In genomic region chr6:168208854-168209253, GRCh38 we compare ENCODE assay signal across 28 cellular contexts.
DNase-seq lines count a peak whose midpoint lies in the region; ATAC-seq and TF ChIP-seq lines count a peak whose summit lies in the region.
"Had no signal": no experiment of that assay in that cellular context is flagged by ENCODE, and none has a peak within 500 bp of the region (broad histone marks: within the 10 kb centered on the region; RNA-seq: fewer than 3 reads in every experiment).

No MANE protein-coding gene starts in this region.

- no peak overlapping the region for H3K4me3 ChIP-seq in esophagus squamous epithelium
- H3K4me3 ChIP-seq: lung, mucosa of descending colon had no signal

- H3K27me3 ChIP-seq in esophagus squamous epithelium, result no peaks in the 10 kb centered on the region

- H3K9me3 Mint-ChIP-seq in neural crest cell, result no peaks in the 10 kb centered on the region
- peaks cover 4 to 13% of the 10 kb centered on the region in 2 donors for H3K9me3 Mint-ChIP-seq in stimulated activated naive B cell treated with anti-CD40 and anti-IgM and Interleukin-4, amounts not matched to agents 10 μg/mL and 1 μg/mL and 100 μg/mL, for 72 hours
- H3K9me3 Mint-ChIP-seq: activated T-helper 17 cell treated with anti-CD3 and anti-CD28 coated beads, Interleukin-2, amount 50 U/mL, for 72 hours; natural killer cell; stimulated activated naive CD8-positive, alpha-beta T cell treated with anti-CD3 and anti-CD28 coated beads, Interleukin-15, amount 100 ng/mL, for 72 hours; T-helper 2 cell treated with Interferon-gamma antibody and Interleukin-4, amounts not matched to agents 5 μg/mL and 100 μg/mL, for 36 hours had no signal

- peak overlapping the region; percentile 11; the same call in 1 of the 2 replicates for H3K9ac ChIP-seq in ES-I3 (ENCODE audit: low read depth, low read length)

- H3K27ac Mint-ChIP-seq in neural crest cell (ENCODE audit: unreplicated experiment), result peak overlapping the region; percentile 92
- H3K27ac Mint-ChIP-seq in stimulated activated naive B cell treated with anti-CD40 and anti-IgM and Interleukin-4, amounts not matched to agents 10 μg/mL and 1 μg/mL and 100 μg/mL, for 72 hours, result no peak overlapping the region
- H3K27ac Mint-ChIP-seq: activated CD8-positive, alpha-beta T cell treated with anti-CD3 and anti-CD28 coated beads, Interleukin-2, amount 10 ng/mL, durations not matched to agents 7 days and 5 days; activated T-helper 17 cell treated with anti-CD3 and anti-CD28 coated beads, Interleukin-2, amount 50 U/mL, for 72 hours; B cell; CD8-positive, alpha-beta memory T cell; dendritic cell treated with granulocyte-macrophage colony-stimulating factor and Interleukin-4, amounts not matched to agents 40 ng/mL and 50 ng/mL, for 4 days; natural killer cell; stimulated activated naive CD8-positive, alpha-beta T cell treated with anti-CD3 and anti-CD28 coated beads, Interleukin-15, amount 100 ng/mL, for 72 hours; T-helper 2 cell treated with Interferon-gamma antibody and Interleukin-4, amounts not matched to agents 5 μg/mL and 100 μg/mL, for 36 hours had no signal

- no peak overlapping the region for H3K4me3 Mint-ChIP-seq in neural crest cell
- H3K4me3 Mint-ChIP-seq in stimulated activated naive B cell treated with anti-CD40 and anti-IgM and Interleukin-4, amounts not matched to agents 10 μg/mL and 1 μg/mL and 100 μg/mL, for 72 hours, result no peak overlapping the region
- H3K4me3 Mint-ChIP-seq: activated CD8-positive, alpha-beta T cell treated with anti-CD3 and anti-CD28 coated beads, Interleukin-2, amount 10 ng/mL, durations not matched to agents 7 days and 5 days; activated T-helper 17 cell treated with anti-CD3 and anti-CD28 coated beads, Interleukin-2, amount 50 U/mL, for 72 hours; B cell; brain; CD8-positive, alpha-beta memory T cell; dendritic cell treated with granulocyte-macrophage colony-stimulating factor and Interleukin-4, amounts not matched to agents 40 ng/mL and 50 ng/mL, for 4 days; natural killer cell; stimulated activated naive CD8-positive, alpha-beta T cell treated with anti-CD3 and anti-CD28 coated beads, Interleukin-15, amount 100 ng/mL, for 72 hours; T-helper 2 cell treated with Interferon-gamma antibody and Interleukin-4, amounts not matched to agents 5 μg/mL and 100 μg/mL, for 36 hours had no signal

- 0 out of 2 replicates have a peak, but pooled peaks cover 4% of the 10 kb centered on the region for H3K9me3 ChIP-seq in ES-I3 (ENCODE audit: control insufficient read depth, insufficient read depth, low read length)
- H3K9me3 ChIP-seq in esophagus squamous epithelium, result no peaks in the 10 kb centered on the region
- H3K9me3 ChIP-seq: mucosa of descending colon had no signal

- H3K4me1 Mint-ChIP-seq in neural crest cell, result peaks cover 36% of the 10 kb centered on the region
- no peaks in the 10 kb centered on the region for H3K4me1 Mint-ChIP-seq in stimulated activated naive B cell treated with anti-CD40 and anti-IgM and Interleukin-4, amounts not matched to agents 10 μg/mL and 1 μg/mL and 100 μg/mL, for 72 hours
- H3K4me1 Mint-ChIP-seq: activated T-helper 17 cell treated with anti-CD3 and anti-CD28 coated beads, Interleukin-2, amount 50 U/mL, for 72 hours; B cell; CD8-positive, alpha-beta memory T cell; natural killer cell; stimulated activated naive CD8-positive, alpha-beta T cell treated with anti-CD3 and anti-CD28 coated beads, Interleukin-15, amount 100 ng/mL, for 72 hours had no signal

- no peak for TF ChIP-seq EP300 in Ishikawa (IDR thresholded peaks at IDR 0.05; ENCODE audit: borderline replicate concordance)

- no peak for ATAC-seq in stimulated activated naive B cell treated with anti-CD40 and anti-IgM and Interleukin-4, amounts not matched to agents 10 μg/mL and 1 μg/mL and 100 μg/mL, for 72 hours (replicated peaks)
- ATAC-seq: activated CD8-positive, alpha-beta T cell treated with anti-CD3 and anti-CD28 coated beads, Interleukin-2, amount 10 ng/mL, durations not matched to agents 7 days and 5 days; activated T-helper 17 cell treated with anti-CD3 and anti-CD28 coated beads, Interleukin-2, amount 50 U/mL, for 72 hours; mucosa of descending colon; natural killer cell; right cardiac atrium; stimulated activated naive CD8-positive, alpha-beta T cell treated with anti-CD3 and anti-CD28 coated beads, Interleukin-15, amount 100 ng/mL, for 72 hours had no signal

- H3K4me1 ChIP-seq in ES-I3 (ENCODE audit: insufficient read depth, low read length) (peaks cover 13% of the 10 kb centered on the region), esophagus squamous epithelium (peaks cover 0 to 24% (median 11%) of the 10 kb centered on the region in 3 donors)

- intact Hi-C loops in esophagus squamous epithelium (cut with DNase I), result no loop called here

- TF ChIP-seq RAD21 in Ishikawa (IDR thresholded peaks at IDR 0.05; ENCODE audit: low read depth), result no peak

- no peak for TF ChIP-seq CTCF in neural crest cell (conservative IDR thresholded peaks at IDR 0.05)
- no peak for TF ChIP-seq CTCF in esophagus squamous epithelium (IDR thresholded peaks at IDR 0.05)

- 76 to 90% methylated on average over 10 of the region's 10 CpGs for WGBS in esophagus squamous epithelium, 2 donors

- no peak for TF ChIP-seq POLR2A in esophagus squamous epithelium (IDR thresholded peaks at IDR 0.05)

- no peaks in the 10 kb centered on the region for H3K27me3 Mint-ChIP-seq in neural crest cell (ENCODE audit: low read depth)
- no peaks in the 10 kb centered on the region for H3K27me3 Mint-ChIP-seq in stimulated activated naive B cell treated with anti-CD40 and anti-IgM and Interleukin-4, amounts not matched to agents 10 μg/mL and 1 μg/mL and 100 μg/mL, for 72 hours
- H3K27me3 Mint-ChIP-seq: B cell; brain; CD8-positive, alpha-beta memory T cell; dendritic cell treated with granulocyte-macrophage colony-stimulating factor and Interleukin-4, amounts not matched to agents 40 ng/mL and 50 ng/mL, for 4 days; stimulated activated naive CD8-positive, alpha-beta T cell treated with anti-CD3 and anti-CD28 coated beads, Interleukin-15, amount 100 ng/mL, for 72 hours had no signal

- H3K36me3 Mint-ChIP-seq in neural crest cell (ENCODE audit: low read depth), result no peaks in the 10 kb centered on the region
- H3K36me3 Mint-ChIP-seq in stimulated activated naive B cell treated with anti-CD40 and anti-IgM and Interleukin-4, amounts not matched to agents 10 μg/mL and 1 μg/mL and 100 μg/mL, for 72 hours, result peaks cover 0 to 1% of the 10 kb centered on the region in 2 donors
- H3K36me3 Mint-ChIP-seq: CD8-positive, alpha-beta memory T cell; natural killer cell had no signal

- H3K36me3 ChIP-seq in ES-I3 (ENCODE audit: insufficient read depth, low read length), result no peaks in the 10 kb centered on the region
- no peaks in the 10 kb centered on the region for H3K36me3 ChIP-seq in esophagus squamous epithelium

- no peak overlapping the region for H3K27ac ChIP-seq in esophagus squamous epithelium

- DNase-seq in iPS DF 19.7 (ENCODE audit: low read depth, low spot score) (peak; percentile 96), neural crest cell (ENCODE audit: low read depth, low spot score) (no peak), esophagus squamous epithelium (lab: John Stamatoyannopoulos, UW) (no peak), MV-4-11 (lab: John Stamatoyannopoulos, UW) (no peak), T1000 (lab: John Stamatoyannopoulos, UW) (no peak)
- no peak for DNase-seq in stimulated activated naive B cell treated with anti-CD40 and anti-IgM and Interleukin-4, amounts not matched to agents 10 μg/mL and 1 μg/mL and 100 μg/mL, for 72 hours
- DNase-seq: activated CD8-positive, alpha-beta T cell treated with anti-CD3 and anti-CD28 coated beads, Interleukin-2, amount 10 ng/mL, durations not matched to agents 7 days and 5 days; activated naive CD4-positive, alpha-beta T cell treated with anti-CD3 and anti-CD28 coated beads, Interleukin-2, amount 50 U/mL, for 16 hours; CD8-positive, alpha-beta memory T cell; glutamatergic neuron; IMR-90; mucosa of descending colon; natural killer cell; NCI-H1092; NCI-H187 treated with DMSO at 0.1 percent for 48 hours; NCI-H524; right cardiac atrium; SHP77 treated with DMSO at 0.1 percent for 48 hours; stimulated activated CD8-positive, alpha-beta memory T cell treated with anti-CD3 and anti-CD28 coated beads, Interleukin-4, amount 100 ng/mL, for 48 hours; stimulated activated naive CD8-positive, alpha-beta T cell treated with anti-CD3 and anti-CD28 coated beads, Interleukin-15, amount 100 ng/mL, for 72 hours had no signal

TF ChIP-seq in Ishikawa, 13 proteins besides CTCF, POLR2A, EP300 and RAD21 (continues in another document):
- TF ChIP-seq EGR1 (IDR thresholded peaks at IDR 0.05) (no peak), REST (IDR thresholded peaks at IDR 0.05; ENCODE audit: low read depth) (no peak), FOXM1 (IDR thresholded peaks at IDR 0.05; ENCODE audit: borderline replicate concordance, low read depth) (no peak), MAX (IDR thresholded peaks at IDR 0.05) (peak; percentile 62), YY1 (IDR thresholded peaks at IDR 0.05; ENCODE audit: low read depth) (no peak), TCF12 (IDR thresholded peaks at IDR 0.05; ENCODE audit: low read depth) (no peak)
